10 cellular contexts compared by ENCODE assay signal in genomic region chr5:35859101-35859661, GRCh38. TPM values are rescaled to one million over a fixed set of nuclear protein-coding genes. Genes with fewer than 3 reads are reported as not detected.
DNase-seq lines count a peak whose midpoint lies in the region; ATAC-seq and TF ChIP-seq lines count a peak whose summit lies in the region.
"Had no signal": no experiment of that assay in that cellular context is flagged by ENCODE, and none has a peak within 500 bp of the region (broad histone marks: within the 10 kb centered on the region; RNA-seq: fewer than 3 reads in every experiment).

No MANE protein-coding gene starts in this region.

- TF ChIP-seq CTCF in dorsolateral prefrontal cortex (IDR thresholded peaks at IDR 0.05 in 54 of 56, conservative IDR thresholded peaks at IDR 0.05 in 2 of 56; ENCODE audit: low read depth in 1 of 56, partially characterized antibody in 56 of 56) = no peak

- peak overlapping the region; percentile 89 for H3K4me3 Mint-ChIP-seq in activated CD4-positive, alpha-beta T cell treated with anti-CD3 and anti-CD28 coated beads for 36 hours
- H3K4me3 Mint-ChIP-seq: nephron had no signal

- CTCF ChIA-PET in activated CD4-positive, alpha-beta T cell treated with anti-CD3 and anti-CD28 coated beads for 36 hours (lab: Charles Lee) = interaction anchor here (0.6 to 8.6 kb wide), 19 partner anchors 8 to 1022 kb away, joined by 3 to 58 read pairs (median 4); no protein-coding TSS in a partner anchor

- peaks cover 80% of the 10 kb centered on the region for H3K4me1 Mint-ChIP-seq in activated CD4-positive, alpha-beta T cell treated with anti-CD3 and anti-CD28 coated beads for 36 hours

- no peaks in the 10 kb centered on the region for H3K27me3 Mint-ChIP-seq in activated CD4-positive, alpha-beta T cell treated with anti-CD3 and anti-CD28 coated beads for 36 hours

- peaks cover 95% of the 10 kb centered on the region for H3K36me3 Mint-ChIP-seq in activated CD4-positive, alpha-beta T cell treated with anti-CD3 and anti-CD28 coated beads for 36 hours (ENCODE audit: low read depth)

- H3K27me3 ChIP-seq in dorsolateral prefrontal cortex = peaks cover 0 to 5% (median 0%) of the 10 kb centered on the region in 45 donors
- H3K27me3 ChIP-seq: cardiac muscle cell had no signal

- H3K27ac Mint-ChIP-seq in activated CD4-positive, alpha-beta T cell treated with anti-CD3 and anti-CD28 coated beads for 36 hours = peak overlapping the region; percentile 95

- POLR2A ChIA-PET in activated CD4-positive, alpha-beta T cell treated with anti-CD3 and anti-CD28 coated beads for 36 hours (lab: Charles Lee) = interaction anchor here (0.6 to 7.5 kb wide), 16 partner anchors 21 to 238 kb away, joined by 3 to 64 read pairs (median 4); no protein-coding TSS in a partner anchor

- peak; percentile 4 for ATAC-seq in activated CD4-positive, alpha-beta T cell treated with anti-CD3 and anti-CD28 coated beads for 36 hours
- ATAC-seq in SK-N-SH treated with all-trans-retinoic acid at 6 μM for 48 hours (peak; percentile 29), GM19035 (IDR thresholded peaks at IDR 0.05; ENCODE audit: unreplicated experiment) (no peak)

- no peak for DNase-seq in activated CD4-positive, alpha-beta T cell treated with anti-CD3 and anti-CD28 coated beads for 36 hours
- DNase-seq in activated CD4-positive, alpha-beta T cell treated with anti-CD3 and anti-CD28 coated beads for 48 hours = no peak
- DNase-seq in foreskin melanocyte = peak; percentile 86
- peak; percentile 29 for DNase-seq in superior temporal gyrus (ENCODE audit: extremely low spot score)
- no peak for DNase-seq in dorsolateral prefrontal cortex
- no peak for DNase-seq in occipital lobe (lab: John Stamatoyannopoulos, UW)

- H3K9me3 Mint-ChIP-seq in activated CD4-positive, alpha-beta T cell treated with anti-CD3 and anti-CD28 coated beads for 36 hours (ENCODE audit: low read depth) = no peaks in the 10 kb centered on the region

- no peak overlapping the region for H3K4me3 ChIP-seq in dorsolateral prefrontal cortex
- H3K4me3 ChIP-seq: cardiac muscle cell had no signal

- intact Hi-C loops in activated CD4-positive, alpha-beta T cell treated with anti-CD3 and anti-CD28 coated beads for 36 hours (cut with DNase I, micrococcal nuclease) = loop anchor here (2.0 to 5.0 kb wide), 2 partner anchors 26 to 1018 kb away; partner anchors contain the start of gene NIPBL (in 1 of the 2)
- intact Hi-C loops in dorsolateral prefrontal cortex (cut with DNase I) = no loop called here

- no peak overlapping the region for H3K27ac ChIP-seq in dorsolateral prefrontal cortex
- H3K27ac ChIP-seq: cardiac muscle cell had no signal

TF ChIP-seq in SK-N-SH treated with all-trans-retinoic acid at 6 μM for 48 hours, 23 proteins besides CTCF, POLR2A, EP300 and RAD21:
- TF ChIP-seq ZNF565 (CRISPR knock-in tag; conservative IDR thresholded peaks at IDR 0.05; ENCODE audit: low read depth) (no peak), CSRNP3 (CRISPR knock-in tag; IDR thresholded peaks at IDR 0.05) (no peak), GLIS3 (CRISPR knock-in tag; IDR thresholded peaks at IDR 0.05) (no peak), ZNF70 (CRISPR knock-in tag; IDR thresholded peaks at IDR 0.05) (no peak), PPARA (CRISPR knock-in tag; IDR thresholded peaks at IDR 0.05; ENCODE audit: borderline replicate concordance) (no peak), RARB (CRISPR knock-in tag; IDR thresholded peaks at IDR 0.05) (no peak), ZC3H10 (CRISPR knock-in tag; IDR thresholded peaks at IDR 0.05) (no peak), CSDC2 (CRISPR knock-in tag; IDR thresholded peaks at IDR 0.05) (no peak), TSHZ2 (CRISPR knock-in tag; IDR thresholded peaks at IDR 0.05) (no peak), ZFP3 (CRISPR knock-in tag; IDR thresholded peaks at IDR 0.05) (no peak), BACH2 (CRISPR knock-in tag; IDR thresholded peaks at IDR 0.05; ENCODE audit: borderline replicate concordance) (no peak), ISL1 (CRISPR knock-in tag; IDR thresholded peaks at IDR 0.05) (no peak), TCF4 (CRISPR knock-in tag; IDR thresholded peaks at IDR 0.05; ENCODE audit: borderline replicate concordance) (no peak), CREB5 (CRISPR knock-in tag; IDR thresholded peaks at IDR 0.05; ENCODE audit: low read depth) (no peak), POU6F1 (CRISPR knock-in tag; IDR thresholded peaks at IDR 0.05; ENCODE audit: borderline replicate concordance, low read depth) (no peak), ARNTL (CRISPR knock-in tag; IDR thresholded peaks at IDR 0.05; ENCODE audit: borderline replicate concordance, low read depth) (no peak)

RNA-seq across cellular contexts. Expression of gene IL7R, which starts 2.5 kb away (rescaled TPM):
- total RNA-seq in activated CD4-positive, alpha-beta T cell treated with anti-CD3 and anti-CD28 coated beads for 36 hours = 100 to 1,000 TPM; 236 to 246 TPM
- 1 to 10 TPM in 43 of 120 experiments, under 1 TPM in 73, not detected in 4; 0.10 to 3.3 (median 0.80) TPM for total RNA-seq in dorsolateral prefrontal cortex
- total RNA-seq in occipital lobe = under 0.01 TPM
- total RNA-seq: cardiac muscle cell had no signal

Comparison
In these comparisons a context has a peak if more than half of its experiments do, and no peak if none do; other contexts are left out.
1. DNase-seq: peak in foreskin melanocyte (single experiment) and superior temporal gyrus (single experiment); none in activated CD4-positive, alpha-beta T cell treated with anti-CD3 and anti-CD28 coated beads for 36 hours (single experiment), activated CD4-positive, alpha-beta T cell treated with anti-CD3 and anti-CD28 coated beads for 48 hours (single experiment), dorsolateral prefrontal cortex (0 of 10) and occipital lobe (single experiment).
2. RNA of gene IL7R, which starts 2.5 kb away (total RNA-seq): 236 to 246 TPM in activated CD4-positive, alpha-beta T cell treated with anti-CD3 and anti-CD28 coated beads for 36 hours; 0.10 to 3.3 TPM in dorsolateral prefrontal cortex and under 0.01 TPM in occipital lobe (single experiment); every median in the first group is over 10 times any median in the second.
3. intact Hi-C loops: an anchor here in activated CD4-positive, alpha-beta T cell treated with anti-CD3 and anti-CD28 coated beads for 36 hours (2.0 to 5.0 kb wide); none called in dorsolateral prefrontal cortex.